ENCODE assay signal across 10 cellular contexts in the genomic region with DNA sequence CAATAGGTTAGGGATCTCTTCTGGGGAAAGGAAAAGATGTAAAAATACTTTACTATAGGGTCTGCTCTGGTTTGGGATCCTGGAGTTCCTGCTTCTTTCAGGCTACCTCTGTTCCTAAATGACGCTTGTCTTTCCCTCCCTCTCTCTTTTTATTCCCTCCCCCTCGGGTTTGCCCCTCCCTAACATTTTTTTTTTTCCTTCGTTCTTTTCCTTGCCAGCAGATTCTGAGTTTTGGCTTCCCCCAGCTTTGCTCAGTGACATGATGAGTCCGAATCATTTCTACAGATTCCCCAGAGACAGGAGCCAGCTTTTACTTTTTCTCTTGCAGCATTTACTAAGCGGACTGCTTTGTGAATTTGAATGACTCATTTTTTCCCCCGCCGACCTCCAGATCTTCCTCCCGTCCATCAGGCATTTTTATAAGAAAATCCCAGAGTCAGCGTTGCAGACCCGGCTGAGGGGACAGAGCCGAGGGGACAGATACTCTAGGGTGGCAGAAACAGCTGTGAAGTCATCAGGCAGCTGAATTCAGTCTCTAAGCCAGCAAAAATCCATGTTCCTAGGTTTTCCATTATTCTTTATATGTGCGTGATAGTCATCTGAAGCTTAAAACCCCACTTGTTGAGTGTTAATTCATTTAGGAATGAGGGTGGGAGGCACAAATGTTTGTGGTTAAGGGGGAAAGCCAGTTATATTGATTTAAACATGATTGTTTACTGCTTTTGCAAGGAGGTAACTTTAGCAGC. TPM values are rescaled to one million over a fixed set of nuclear protein-coding genes. Genes with fewer than 3 reads are reported as not detected.
DNase-seq lines count a peak whose midpoint lies in the region; ATAC-seq and TF ChIP-seq lines count a peak whose summit lies in the region.
"Had no signal": no experiment of that assay in that cellular context is flagged by ENCODE, and none has a peak within 500 bp of the region (broad histone marks: within the 10 kb centered on the region; RNA-seq: fewer than 3 reads in every experiment).

A gene with protein sequence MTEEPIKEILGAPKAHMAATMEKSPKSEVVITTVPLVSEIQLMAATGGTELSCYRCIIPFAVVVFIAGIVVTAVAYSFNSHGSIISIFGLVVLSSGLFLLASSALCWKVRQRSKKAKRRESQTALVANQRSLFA (minus strand): TSS at position 123 of the 746 bp plus-strand sequence. CDS start 1,794 bp downstream, outside the sequence.

- TF ChIP-seq CTCF in spleen (IDR thresholded peaks at IDR 0.05 in 8 of 11, conservative IDR thresholded peaks at IDR 0.05 in 3 of 11), result no peak
- no peak for TF ChIP-seq CTCF in Caco-2 (IDR thresholded peaks at IDR 0.05; ENCODE audit: insufficient read depth in 1 of 2, low read depth in 1 of 2, low read length in 1 of 2, severe bottlenecking in 1 of 2, unreplicated experiment in 1 of 2)

- H3K9me3 ChIP-seq in iPS-20b (ENCODE audit: insufficient read depth, low read depth, low read length) (no peaks in the 10 kb centered on the region), spleen (no peaks in the 10 kb centered on the region), Caco-2 (peaks cover 5% of the 10 kb centered on the region; the same call in 1 of the 2 replicates)

- no peak for DNase-seq in H7
- DNase-seq in amniotic stem cell (lab: John Stamatoyannopoulos, UW), result peak; percentile 27
- DNase-seq in spleen, result no peak
- DNase-seq in Caco-2, result no peak
- no peak for DNase-seq in SIG-M5 (lab: John Stamatoyannopoulos, UW)
- DNase-seq: central memory CD4-positive, alpha-beta T cell; NCI-H226 had no signal

- H3K27me3 Mint-ChIP-seq in Caco-2 (ENCODE audit: insufficient read depth, unreplicated experiment), result peaks cover 36% of the 10 kb centered on the region

- H3K4me1 Mint-ChIP-seq in Caco-2 (ENCODE audit: low read depth, unreplicated experiment), result no peaks in the 10 kb centered on the region

- H3K27me3 ChIP-seq in H7 (ENCODE audit: control insufficient read depth, insufficient read depth, low read length), result no peaks in the 10 kb centered on the region
- H3K27me3 ChIP-seq in iPS-20b (ENCODE audit: insufficient read depth, low read length), result no peaks in the 10 kb centered on the region
- peaks cover 0 to 37% (median 0%) of the 10 kb centered on the region in 7 donors for H3K27me3 ChIP-seq in spleen (replicated peaks in 1 of 7)
- no peaks in the 10 kb centered on the region; the same call in 1 of the 2 replicates for H3K27me3 ChIP-seq in Caco-2 (replicated peaks; ENCODE audit: control insufficient read depth, insufficient read depth, low read length)

- POLR2A ChIA-PET in Caco-2 (lab: Charles Lee), result no interaction called here

- H3K27ac ChIP-seq in iPS-20b (ENCODE audit: low read length) (no peak within 1 kb of the TSS), spleen (peak within 1 kb of the TSS in 7 of 8 donors; percentile 27 to 69 (median 50))

- H3K27ac Mint-ChIP-seq in Caco-2 (ENCODE audit: unreplicated experiment), result no peak within 1 kb of the TSS

- BruUV-seq in Caco-2 (replicated peaks; lab: Mats Ljungman, UMichigan), result no TSS peak

- 21 to 33% (median 30%) methylated on average over 12 of the region's 12 CpGs for WGBS in spleen, 5 donors

- H3K4me1 ChIP-seq in iPS-20b (ENCODE audit: insufficient read depth, low read length) (peaks cover 21% of the 10 kb centered on the region), spleen (peaks cover 0 to 8% (median 0%) of the 10 kb centered on the region in 6 donors), Caco-2 (no peaks in the 10 kb centered on the region)

- no peak for TF ChIP-seq POLR2A in spleen (IDR thresholded peaks at IDR 0.05)

- H3K4me3 ChIP-seq in H7 (ENCODE audit: insufficient read depth, low read depth, low read length), result peak within 1 kb of the TSS; percentile 16
- peak within 1 kb of the TSS; percentile 59 for H3K4me3 ChIP-seq in iPS-20b (ENCODE audit: low read length)
- peak within 1 kb of the TSS in 5 of 8 donors; percentile 6 to 49 (median 9) for H3K4me3 ChIP-seq in spleen
- no peak within 1 kb of the TSS for H3K4me3 ChIP-seq in Caco-2 (ENCODE audit: low read depth, low read length)

- H3K36me3 ChIP-seq in H7 (replicated peaks; ENCODE audit: control insufficient read depth, insufficient read depth, low read length) (no peaks in the 10 kb centered on the region), iPS-20b (ENCODE audit: insufficient read depth, low read depth, low read length) (no peaks in the 10 kb centered on the region), spleen (no peaks in the 10 kb centered on the region), Caco-2 (ENCODE audit: control insufficient read depth, insufficient read depth, low read length) (no peaks in the 10 kb centered on the region)

- H3K9ac ChIP-seq in iPS-20b (ENCODE audit: low read depth, low read length), result peak within 1 kb of the TSS; percentile 39; the same call in 1 of the 2 replicates

- H3K9me3 Mint-ChIP-seq in Caco-2 (ENCODE audit: unreplicated experiment), result no peaks in the 10 kb centered on the region

- no peak within 1 kb of the TSS for H3K4me3 Mint-ChIP-seq in Caco-2 (ENCODE audit: unreplicated experiment)

- intact Hi-C loops in spleen (cut with DNase I; ENCODE audit: low total_unique reads), result no loop called here
- intact Hi-C loops in Caco-2 (cut with micrococcal nuclease; ENCODE audit: unreplicated experiment), result no loop called here

- ATAC-seq in HG03025 (IDR thresholded peaks at IDR 0.05; ENCODE audit: low FRiP score, unreplicated experiment) (no peak), HG02885 (IDR thresholded peaks at IDR 0.05; ENCODE audit: poor library complexity, unreplicated experiment) (no peak)

- no peaks in the 10 kb centered on the region for H3K36me3 Mint-ChIP-seq in Caco-2 (ENCODE audit: insufficient read depth, unreplicated experiment)

- CTCF ChIA-PET in Caco-2 (lab: Charles Lee), result interaction anchor here (0.6 to 0.7 kb wide), 2 partner anchors 13 to 81 kb away, joined by 3 read pairs; no protein-coding TSS in a partner anchor

RNA-seq across cellular contexts. Expression of the gene that starts here (rescaled TPM):
- 0.31 and 1.3 TPM in 2 replicates for total RNA-seq in H7 (2014; rRNA removed; shearing (Covaris generic))
- 10 to 100 TPM in 1 of 7 donors, 1 to 10 TPM in 6; 1.3 to 19.8 (median 4.3) TPM for total RNA-seq in spleen
- 1 to 10 TPM; 2.3 to 3.2 (median 2.5) TPM for polyA plus RNA-seq in spleen
- not detected in 2 replicates for total RNA-seq in Caco-2 (2022)
